21 cellular contexts compared by ENCODE assay signal in genomic region chr1:17849216-17849615, GRCh38.
DNase-seq lines count a peak whose midpoint lies in the region; ATAC-seq, FAIRE-seq and TF ChIP-seq lines count a peak whose summit lies in the region.
"Had no signal": no experiment of that assay in that cellular context is flagged by ENCODE, and none has a peak within 500 bp of the region (broad histone marks: within the 10 kb centered on the region; RNA-seq: fewer than 3 reads in every experiment).

No MANE protein-coding gene starts in this region.

- H3K27ac Mint-ChIP-seq in neural progenitor cell (no peak overlapping the region), mesothelial cell of epicardium (no peak overlapping the region)
- H3K27ac Mint-ChIP-seq: nephron; stimulated activated naive CD8-positive, alpha-beta T cell treated with anti-CD3 and anti-CD28 coated beads, Interleukin-15, amount 100 ng/mL, for 72 hours; T-cell had no signal

- H3K56ac ChIP-seq in H1 (replicated peaks; ENCODE audit: insufficient read length, low read depth, low read length): no peak overlapping the region

- H3K9me3 Mint-ChIP-seq in neural progenitor cell (no peaks in the 10 kb centered on the region), mesothelial cell of epicardium (no peaks in the 10 kb centered on the region)

- H3K9me3 ChIP-seq in cardiac muscle cell (ENCODE audit: low read depth) (no peaks in the 10 kb centered on the region), PC-3 (ENCODE audit: low read length) (no peaks in the 10 kb centered on the region), H1 (ENCODE audit: insufficient read depth in 2 of 2, low read depth in 1 of 2, low read length in 1 of 2) (no peaks in the 10 kb centered on the region), neural progenitor cell (ENCODE audit: low read depth) (no peaks in the 10 kb centered on the region)
- H3K9me3 ChIP-seq: body of pancreas had no signal

- intact Hi-C loops in left ventricle myocardium superior (cut with micrococcal nuclease): no loop called here
- intact Hi-C loops in PC-3 (cut with micrococcal nuclease): no loop called here

- no peaks in the 10 kb centered on the region for H3K4me1 ChIP-seq in cardiac muscle cell (ENCODE audit: low read depth)
- H3K4me1 ChIP-seq in PC-3 (ENCODE audit: insufficient read depth, low read length): no peaks in the 10 kb centered on the region
- no peaks in the 10 kb centered on the region for H3K4me1 ChIP-seq in H1 (replicated peaks in 1 of 4; ENCODE audit: control insufficient read depth in 3 of 4, insufficient read depth in 4 of 4, low read length in 3 of 4)
- H3K4me1 ChIP-seq in neural progenitor cell: no peaks in the 10 kb centered on the region
- H3K4me1 ChIP-seq: body of pancreas had no signal

- no peak overlapping the region for H2BK15ac ChIP-seq in H1 (ENCODE audit: low read length)

- no TSS peak for BruUV-seq in PC-3 (replicated peaks; lab: Mats Ljungman, UMichigan)

- H3K14ac ChIP-seq in H1 (ENCODE audit: insufficient read length): no peak overlapping the region

- H3K4ac ChIP-seq in H1 (replicated peaks; ENCODE audit: insufficient read length, low read depth, low read length): no peak overlapping the region

- no peaks in the 10 kb centered on the region for H3K23me2 ChIP-seq in H1 (ENCODE audit: low read depth, low read length)

- H3K27me3 ChIP-seq in cardiac muscle cell (no peaks in the 10 kb centered on the region), PC-3 (ENCODE audit: low read length) (0 out of 2 replicates have a peak, but pooled peaks cover 22% of the 10 kb centered on the region), H1 (replicated peaks in 1 of 4; ENCODE audit: control insufficient read depth in 3 of 4, extremely low read depth in 1 of 4, insufficient read depth in 3 of 4, low read length in 3 of 4) (peaks cover 0 to 2% (median 0%) of the 10 kb centered on the region in 4 experiments; a peak in 2 of 7 replicates), neural progenitor cell (no peaks in the 10 kb centered on the region)

- H2BK20ac ChIP-seq in H1 (ENCODE audit: low read length): no peak overlapping the region

- CTCF ChIA-PET in PC-3 (lab: Charles Lee): no interaction called here
- CTCF ChIA-PET in H1 (lab: Charles Lee; ENCODE audit: partially characterized antibody): interaction anchor here (0.9 to 1.2 kb wide), 3 partner anchors 13 to 707 kb away, joined by 3 read pairs; no protein-coding TSS in a partner anchor

- DNase-seq in cardiac muscle cell (ENCODE audit: low read depth in 1 of 2, low spot score in 1 of 2): peak in 1 of 2 donors; percentile 26
- DNase-seq in left ventricle myocardium superior: no peak
- DNase-seq in PC-3: peak; percentile 34
- no peak for DNase-seq in H1 (ENCODE audit: low read depth in 1 of 2, low spot score in 2 of 2)
- no peak for DNase-seq in neural progenitor cell (ENCODE audit: low spot score)
- no peak for DNase-seq in KBM-7
- DNase-seq in mesothelial cell of epicardium (ENCODE audit: low spot score in 2 of 2, unreplicated experiment in 2 of 2): no peak
- no peak for DNase-seq in NCI-H510A (lab: John Stamatoyannopoulos, UW)
- DNase-seq: activated CD4-positive, alpha-beta T cell treated with anti-CD3 and anti-CD28 coated beads for 1 hour; activated CD8-positive, alpha-beta memory T cell treated with anti-CD3 and anti-CD28 coated beads, Interleukin-2, amount 50 U/mL, for 48 hours; activated naive CD4-positive, alpha-beta T cell treated with Interleukin-2 at 50 U/mL for 16 hours; body of pancreas; foreskin melanocyte; NCI-H1930; NCI-H524 treated with DMSO at 0.1 percent for 48 hours; stimulated activated naive CD8-positive, alpha-beta T cell treated with anti-CD3 and anti-CD28 coated beads, Interleukin-15, amount 100 ng/mL, for 72 hours; T-cell had no signal

- H4K91ac ChIP-seq in H1 (replicated peaks; ENCODE audit: insufficient read length, low read length): no peak overlapping the region

- H2BK120ac ChIP-seq in H1 (replicated peaks; ENCODE audit: low read depth, low read length): no peak overlapping the region

- H3K9me2 ChIP-seq in PC-3 (replicated peaks; ENCODE audit: low read length): no peaks in the 10 kb centered on the region

- no peak overlapping the region for H3K18ac ChIP-seq in H1 (ENCODE audit: extremely low read depth, low read length)

- H2AFZ ChIP-seq in PC-3 (ENCODE audit: low read length) (no peak overlapping the region), H1 (ENCODE audit: low read length) (no peak overlapping the region), neural progenitor cell (replicated peaks) (no peak overlapping the region)

- no peaks in the 10 kb centered on the region for H3K79me1 ChIP-seq in H1 (ENCODE audit: low read depth, low read length)

- no peak for TF ChIP-seq EP300 in H1 (IDR thresholded peaks at IDR 0.05; ENCODE audit: borderline replicate concordance in 1 of 2, low read depth in 2 of 2, low read length in 2 of 2)

- no peak overlapping the region for H3K23ac ChIP-seq in H1 (ENCODE audit: insufficient read length)

- H2AK5ac ChIP-seq in H1 (ENCODE audit: low read depth, low read length): no peak overlapping the region

- ATAC-seq in left ventricle myocardium superior (no peak), PC-3 (no peak)
- ATAC-seq: body of pancreas; Panc1; stimulated activated naive CD8-positive, alpha-beta T cell treated with anti-CD3 and anti-CD28 coated beads, Interleukin-15, amount 100 ng/mL, for 72 hours; T-cell had no signal

- H3K4me1 Mint-ChIP-seq in neural progenitor cell (peaks cover 2% of the 10 kb centered on the region), mesothelial cell of epicardium (no peaks in the 10 kb centered on the region)
- H3K4me1 Mint-ChIP-seq: nephron; stimulated activated naive CD8-positive, alpha-beta T cell treated with anti-CD3 and anti-CD28 coated beads, Interleukin-15, amount 100 ng/mL, for 72 hours; T-cell had no signal

- H3K27ac ChIP-seq in cardiac muscle cell (no peak overlapping the region), PC-3 (ENCODE audit: low read length) (no peak overlapping the region), H1 (ENCODE audit: low read depth, low read length) (no peak overlapping the region), neural progenitor cell (no peak overlapping the region)
- H3K27ac ChIP-seq: body of pancreas had no signal

- H3F3A ChIP-seq in PC-3 (ENCODE audit: low read length, unreplicated experiment): no peaks in the 10 kb centered on the region
- no peaks in the 10 kb centered on the region for H3F3A ChIP-seq in neural progenitor cell (ENCODE audit: low read depth)

- H3K9ac ChIP-seq in PC-3 (ENCODE audit: low read length): no peak overlapping the region
- no peak overlapping the region for H3K9ac ChIP-seq in H1 (replicated peaks in 1 of 4; ENCODE audit: extremely low read depth in 1 of 4, low read depth in 3 of 4, low read length in 3 of 4)
- no peak overlapping the region for H3K9ac ChIP-seq in neural progenitor cell

- POLR2A ChIA-PET in PC-3 (lab: Charles Lee; ENCODE audit: unreplicated experiment) (no interaction called here), H1 (lab: Charles Lee; ENCODE audit: partially characterized antibody) (no interaction called here)

- H4K20me1 ChIP-seq in PC-3 (ENCODE audit: low read length) (no peaks in the 10 kb centered on the region), H1 (replicated peaks in 1 of 2; ENCODE audit: control insufficient read depth in 1 of 2, insufficient read depth in 2 of 2, low read length in 2 of 2) (no peaks in the 10 kb centered on the region), neural progenitor cell (ENCODE audit: low read depth) (no peaks in the 10 kb centered on the region)

- no peak overlapping the region for H4K8ac ChIP-seq in H1 (ENCODE audit: extremely low read depth, insufficient read depth, low read length)

- no peak overlapping the region for H3K4me3 Mint-ChIP-seq in neural progenitor cell
- no peak overlapping the region for H3K4me3 Mint-ChIP-seq in mesothelial cell of epicardium
- H3K4me3 Mint-ChIP-seq: nephron; stimulated activated naive CD8-positive, alpha-beta T cell treated with anti-CD3 and anti-CD28 coated beads, Interleukin-15, amount 100 ng/mL, for 72 hours; T-cell had no signal

- TF ChIP-seq RAD21 in H1 (IDR thresholded peaks at IDR 0.05 in 1 of 2, conservative IDR thresholded peaks at IDR 0.05 in 1 of 2; ENCODE audit: low read depth in 2 of 2, low read length in 2 of 2): peak; percentile 67 to 73

- no peak overlapping the region for H3K4me3 ChIP-seq in cardiac muscle cell
- no peak overlapping the region for H3K4me3 ChIP-seq in PC-3 (ENCODE audit: low read length)
- no peak overlapping the region for H3K4me3 ChIP-seq in H1 (ENCODE audit: extremely low read depth in 1 of 4, insufficient read depth in 2 of 4, low read depth in 3 of 4, low read length in 4 of 4)
- H3K4me3 ChIP-seq in neural progenitor cell: no peak overlapping the region
- H3K4me3 ChIP-seq: body of pancreas had no signal

- TF ChIP-seq CTCF in cardiac muscle cell (IDR thresholded peaks at IDR 0.05; ENCODE audit: low read depth, low read length): peak; percentile 44
- peak; percentile 42 for TF ChIP-seq CTCF in PC-3 (conservative IDR thresholded peaks at IDR 0.05; ENCODE audit: low read depth, low read length)
- peak; percentile 41 to 51 (median 47) for TF ChIP-seq CTCF in H1 (IDR thresholded peaks at IDR 0.05; ENCODE audit: control extremely low read depth in 1 of 3, insufficient read depth in 1 of 3, low read depth in 1 of 3, low read length in 3 of 3)
- TF ChIP-seq CTCF in neural progenitor cell (IDR thresholded peaks at IDR 0.05): peak; percentile 16
- TF ChIP-seq CTCF in mesothelial cell of epicardium (IDR thresholded peaks at IDR 0.05; ENCODE audit: unreplicated experiment): no peak

- TF ChIP-seq POLR2A in H1 (IDR thresholded peaks at IDR 0.05; ENCODE audit: control extremely low read depth in 1 of 2, low read depth in 2 of 2, low read length in 2 of 2): no peak

- FAIRE-seq in H1 (lab: Jason Lieb, UNC): no peak
- FAIRE-seq: D721Med, urothelium cell line had no signal

- no peaks in the 10 kb centered on the region for H3K79me2 ChIP-seq in PC-3 (ENCODE audit: low read length)
- H3K79me2 ChIP-seq in H1 (ENCODE audit: control insufficient read depth in 1 of 2, insufficient read depth in 2 of 2, low read length in 2 of 2): no peaks in the 10 kb centered on the region
- no peaks in the 10 kb centered on the region for H3K79me2 ChIP-seq in neural progenitor cell (ENCODE audit: low read depth)

- H2BK5ac ChIP-seq in H1 (ENCODE audit: low read depth, low read length): no peak overlapping the region

- H3K27me3 Mint-ChIP-seq in neural progenitor cell (ENCODE audit: insufficient read depth, low read depth) (peaks cover 6% of the 10 kb centered on the region), mesothelial cell of epicardium (ENCODE audit: low read depth) (peaks cover 38% of the 10 kb centered on the region)

- no peak overlapping the region for H2BK12ac ChIP-seq in H1 (ENCODE audit: low read depth, low read length)

- H3K4me2 ChIP-seq in PC-3 (ENCODE audit: low read length) (no peak overlapping the region), H1 (ENCODE audit: insufficient read depth in 1 of 2, low read depth in 2 of 2, low read length in 2 of 2) (no peak overlapping the region), neural progenitor cell (no peak overlapping the region)

- no peaks in the 10 kb centered on the region for H3K36me3 ChIP-seq in cardiac muscle cell
- H3K36me3 ChIP-seq in PC-3 (ENCODE audit: low read depth, low read length): no peaks in the 10 kb centered on the region
- no peaks in the 10 kb centered on the region for H3K36me3 ChIP-seq in H1 (ENCODE audit: control insufficient read depth in 2 of 4, insufficient read depth in 4 of 4, low read length in 3 of 4)
- H3K36me3 ChIP-seq in neural progenitor cell: no peaks in the 10 kb centered on the region

- H4K5ac ChIP-seq in H1 (ENCODE audit: insufficient read length, low read depth, low read length): no peak overlapping the region

- WGBS in H1 (ENCODE audit: extremely low coverage in 1 of 2, insufficient coverage in 1 of 2, insufficient read length in 1 of 2, insufficient replicate concordance in 2 of 2, low coverage in 1 of 2, low lambda C conversion rate in 2 of 2, missing lambda C conversion rate in 1 of 2), 2 experiments: 83% methylated on average over 3 of the region's 3 CpGs; no CpG with 5 or more reads in 1 of the 2 experiments

- no peaks in the 10 kb centered on the region for H3K36me3 Mint-ChIP-seq in neural progenitor cell
- H3K36me3 Mint-ChIP-seq in mesothelial cell of epicardium: no peaks in the 10 kb centered on the region
- H3K36me3 Mint-ChIP-seq: T-cell had no signal

- in situ Hi-C loops in KBM-7 (cut with MboI; ENCODE audit: low pct_unique_long_range_greater_than_20kb, low sequenced_read_pairs): no loop called here
